ENCODE assay signal across 8 cellular contexts in the genomic region with DNA sequence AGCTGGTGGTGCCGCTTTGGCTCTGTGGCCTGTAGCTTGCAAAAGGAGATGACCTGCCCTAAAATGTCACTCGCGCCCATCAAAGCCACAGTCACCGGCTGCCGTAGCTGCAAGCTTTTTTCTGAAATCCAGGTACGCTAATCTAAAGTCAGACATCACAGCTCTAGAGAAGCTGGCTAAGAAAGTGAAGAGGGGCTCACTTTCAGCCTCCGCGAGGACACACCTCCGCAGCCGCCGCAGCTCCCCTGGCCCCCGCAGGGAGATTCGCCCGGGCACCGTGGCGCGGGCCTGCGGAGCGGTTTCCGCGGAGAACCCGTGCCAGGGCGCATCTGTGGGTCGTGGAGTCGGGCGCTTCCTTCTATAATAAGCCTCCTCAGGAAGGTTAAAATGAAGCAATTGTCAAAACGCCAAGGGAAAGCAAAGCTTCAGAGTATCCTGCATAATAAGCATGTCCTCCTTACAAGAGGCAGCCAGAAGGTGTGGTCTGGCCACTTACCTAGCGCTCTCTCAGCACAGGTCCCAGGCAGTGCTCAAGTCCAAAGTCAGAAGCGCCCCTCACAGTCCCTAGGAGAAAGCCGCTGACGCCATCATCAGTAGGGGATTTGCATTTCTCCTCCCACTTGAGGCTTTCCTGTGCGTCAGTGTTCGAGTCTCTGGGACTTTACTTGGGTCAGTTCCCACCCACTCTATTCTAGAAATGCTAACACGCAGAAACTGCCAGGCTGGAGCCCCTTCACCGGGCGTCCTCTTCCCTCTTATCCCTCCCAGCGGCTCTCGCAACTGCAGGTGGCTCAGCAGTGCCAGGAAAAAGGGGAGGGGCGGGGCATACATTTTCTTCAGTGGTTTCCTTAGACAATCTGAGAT. TPM values are rescaled to one million over a fixed set of nuclear protein-coding genes. Genes with fewer than 3 reads are reported as not detected.
DNase-seq lines count a peak whose midpoint lies in the region; ATAC-seq, FAIRE-seq and TF ChIP-seq lines count a peak whose summit lies in the region.

A gene with protein sequence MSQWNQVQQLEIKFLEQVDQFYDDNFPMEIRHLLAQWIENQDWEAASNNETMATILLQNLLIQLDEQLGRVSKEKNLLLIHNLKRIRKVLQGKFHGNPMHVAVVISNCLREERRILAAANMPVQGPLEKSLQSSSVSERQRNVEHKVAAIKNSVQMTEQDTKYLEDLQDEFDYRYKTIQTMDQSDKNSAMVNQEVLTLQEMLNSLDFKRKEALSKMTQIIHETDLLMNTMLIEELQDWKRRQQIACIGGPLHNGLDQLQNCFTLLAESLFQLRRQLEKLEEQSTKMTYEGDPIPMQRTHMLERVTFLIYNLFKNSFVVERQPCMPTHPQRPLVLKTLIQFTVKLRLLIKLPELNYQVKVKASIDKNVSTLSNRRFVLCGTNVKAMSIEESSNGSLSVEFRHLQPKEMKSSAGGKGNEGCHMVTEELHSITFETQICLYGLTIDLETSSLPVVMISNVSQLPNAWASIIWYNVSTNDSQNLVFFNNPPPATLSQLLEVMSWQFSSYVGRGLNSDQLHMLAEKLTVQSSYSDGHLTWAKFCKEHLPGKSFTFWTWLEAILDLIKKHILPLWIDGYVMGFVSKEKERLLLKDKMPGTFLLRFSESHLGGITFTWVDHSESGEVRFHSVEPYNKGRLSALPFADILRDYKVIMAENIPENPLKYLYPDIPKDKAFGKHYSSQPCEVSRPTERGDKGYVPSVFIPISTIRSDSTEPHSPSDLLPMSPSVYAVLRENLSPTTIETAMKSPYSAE (minus strand): TSS at position 544 of the 864 bp plus-strand sequence. CDS start 2,791 bp downstream, outside the sequence.

- peak within 1 kb of the TSS; percentile 95 for H3K4me3 Mint-ChIP-seq in activated T-cell treated with anti-CD3 and anti-CD28 coated beads, Interleukin-2, amount 50 U/mL, for 4 hours
- peak within 1 kb of the TSS; percentile 73 for H3K4me3 Mint-ChIP-seq in osteocyte (ENCODE audit: unreplicated experiment)

- peak; percentile 89 for ATAC-seq in HG02763 (IDR thresholded peaks at IDR 0.05; ENCODE audit: unreplicated experiment)
- peak; percentile 91 to 92 for ATAC-seq in activated T-cell treated with anti-CD3 and anti-CD28 coated beads, Interleukin-2, amount 50 U/mL, for 4 hours

- peak within 1 kb of the TSS in 1 of 3 donors; percentile 17 for H3K27ac ChIP-seq in thyroid gland

- H3K9me3 ChIP-seq in thyroid gland, result no peaks in the 10 kb centered on the region

- peaks cover 24% of the 10 kb centered on the region for H3K36me3 Mint-ChIP-seq in activated T-cell treated with anti-CD3 and anti-CD28 coated beads, Interleukin-2, amount 50 U/mL, for 4 hours (ENCODE audit: insufficient read depth)
- H3K36me3 Mint-ChIP-seq in osteocyte (ENCODE audit: unreplicated experiment), result no peaks in the 10 kb centered on the region

- TF ChIP-seq CTCF in fibroblast of villous mesenchyme (IDR thresholded peaks at IDR 0.05; ENCODE audit: insufficient read depth, low read depth, low read length) (no peak), osteocyte (IDR thresholded peaks at IDR 0.05) (no peak), thyroid gland (IDR thresholded peaks at IDR 0.05) (no peak)

- H3K9me3 Mint-ChIP-seq in activated T-cell treated with anti-CD3 and anti-CD28 coated beads, Interleukin-2, amount 50 U/mL, for 4 hours, result no peaks in the 10 kb centered on the region
- no peaks in the 10 kb centered on the region for H3K9me3 Mint-ChIP-seq in osteocyte (ENCODE audit: unreplicated experiment)

- intact Hi-C loops in thyroid gland (cut with DNase I), result no loop called here

- H3K27me3 Mint-ChIP-seq in activated T-cell treated with anti-CD3 and anti-CD28 coated beads, Interleukin-2, amount 50 U/mL, for 4 hours (ENCODE audit: low read depth), result no peaks in the 10 kb centered on the region
- H3K27me3 Mint-ChIP-seq in osteocyte (ENCODE audit: unreplicated experiment), result peaks cover 12% of the 10 kb centered on the region

- TF ChIP-seq POLR2A in thyroid gland (IDR thresholded peaks at IDR 0.05), result peak in 1 of 2 donors; percentile 38

- DNase-seq in GM18507 (ENCODE audit: extremely low spot score, insufficient read length, low read depth) (no peak), NK-92 (lab: John Stamatoyannopoulos, UW; ENCODE audit: unreplicated experiment) (peak; percentile 27), fibroblast of villous mesenchyme (ENCODE audit: low read depth) (peak; percentile 63), osteocyte (ENCODE audit: extremely low spot score, unreplicated experiment) (no peak), thyroid gland (peak; percentile 49 to 53), GF-D8 (lab: John Stamatoyannopoulos, UW) (no peak)
- peak; percentile 74 for DNase-seq in activated T-cell treated with anti-CD3 and anti-CD28 coated beads, Interleukin-2, amount 50 U/mL, for 4 hours

- H3K27me3 ChIP-seq in thyroid gland, result no peaks in the 10 kb centered on the region

- H3K36me3 ChIP-seq in thyroid gland, result no peaks in the 10 kb centered on the region

- peak; percentile 91 for FAIRE-seq in GM18507 (lab: Jason Lieb, UNC)

- H3K27ac Mint-ChIP-seq in osteocyte (ENCODE audit: unreplicated experiment), result no peak within 1 kb of the TSS

- H3K4me1 ChIP-seq in thyroid gland, result peaks cover 0 to 11% of the 10 kb centered on the region in 2 donors

- H3K4me3 ChIP-seq in fibroblast of villous mesenchyme (ENCODE audit: low read depth, low read length) (peak within 1 kb of the TSS; percentile 57), thyroid gland (replicated peaks in 1 of 3) (peak within 1 kb of the TSS; percentile 32 to 57 (median 39))

- peaks cover 64% of the 10 kb centered on the region for H3K4me1 Mint-ChIP-seq in activated T-cell treated with anti-CD3 and anti-CD28 coated beads, Interleukin-2, amount 50 U/mL, for 4 hours (ENCODE audit: low read depth)
- peaks cover 10% of the 10 kb centered on the region for H3K4me1 Mint-ChIP-seq in osteocyte (ENCODE audit: unreplicated experiment)

- 3 to 5% methylated on average over 19 to 39 of the region's 39 CpGs for WGBS in thyroid gland, 2 donors

RNA-seq across cellular contexts. Expression of the gene that starts here (rescaled TPM):
- total RNA-seq in activated T-cell treated with anti-CD3 and anti-CD28 coated beads, Interleukin-2, amount 50 U/mL, for 4 hours, result 10 to 100 TPM; 46.0 to 71.7 (median 69.5) TPM
- total RNA-seq in fibroblast of villous mesenchyme, result 1.3 and 2.6 TPM in 2 replicates
- total RNA-seq in osteocyte, result 0.47 and 1.3 TPM in 2 replicates
- 1 to 10 TPM; 1.0 to 6.6 (median 4.4) TPM for total RNA-seq in thyroid gland

Comparison
In these comparisons a context has a peak if more than half of its experiments do, and no peak if none do; other contexts are left out.
1. RNA of the gene that starts here (total RNA-seq): 46.0 to 71.7 TPM in activated T-cell treated with anti-CD3 and anti-CD28 coated beads, Interleukin-2, amount 50 U/mL, for 4 hours; 1.0 to 6.6 TPM in thyroid gland, 1.3 to 2.6 TPM in fibroblast of villous mesenchyme and 0.47 to 1.3 TPM in osteocyte; every median in the first group is over 4 times any median in the second.
2. DNase-seq: peak in NK-92 (single experiment), activated T-cell treated with anti-CD3 and anti-CD28 coated beads, Interleukin-2, amount 50 U/mL, for 4 hours (single experiment), fibroblast of villous mesenchyme (single experiment) and thyroid gland (2 of 2); none in GM18507 (single experiment), osteocyte (single experiment) and GF-D8 (single experiment).